17 cellular contexts compared by ENCODE assay signal in the genomic region with DNA sequence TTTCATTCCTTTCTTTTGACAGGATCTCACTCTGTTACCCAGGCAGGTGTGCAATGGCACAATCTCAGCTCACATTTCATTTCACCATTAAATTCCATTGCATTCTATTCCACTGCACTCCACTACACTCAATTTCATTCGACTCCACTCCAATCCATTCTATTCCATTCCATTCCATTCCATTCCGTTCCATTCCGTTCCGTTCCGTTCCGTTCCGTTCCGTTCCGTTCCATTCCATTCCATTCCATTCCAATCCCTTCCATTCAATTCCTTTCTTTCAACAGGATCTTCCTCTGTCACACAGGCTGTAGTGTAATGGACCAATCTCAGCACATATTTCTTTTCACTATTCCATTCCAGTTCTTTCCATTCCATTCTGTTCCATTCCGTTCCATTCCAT.
"Had no signal": no experiment of that assay in that cellular context is flagged by ENCODE, and none has a peak within 500 bp of the region (broad histone marks: within the 10 kb centered on the region; RNA-seq: fewer than 3 reads in every experiment).

No MANE protein-coding gene starts in this region.

- DNase-seq: activated CD4-positive, alpha-beta memory T cell treated with anti-CD3 and anti-CD28 coated beads, Interleukin-2, amount 10 ng/mL, durations not matched to agents 7 days and 5 days; activated CD4-positive, alpha-beta T cell treated with anti-CD3 and anti-CD28 coated beads for 48 hours; activated CD4-positive, CD25-positive, alpha-beta regulatory T cell; activated T-cell treated with anti-CD3 and anti-CD28 coated beads, Interleukin-2, amount 50 U/mL, for 4 hours; cerebellar nuclear complex; effector CD8-positive, alpha-beta T cell; esophagus squamous epithelium; nephron progenitor cell; nucleus accumbens; retina; stimulated activated CD4-positive, alpha-beta T cell treated with anti-CD3 and anti-CD28 coated beads, Interleukin-15, amount 100 ng/mL, for 24 hours; stimulated activated CD4-positive, alpha-beta T cell treated with anti-CD3 and anti-CD28 coated beads, Interleukin-4, amount 100 ng/mL, for 1 hour; stimulated activated naive CD8-positive, alpha-beta T cell treated with anti-CD3 and anti-CD28 coated beads, Interleukin-15, amount 100 ng/mL, for 72 hours; T1000; testis; upper lobe of left lung had no signal

- H3K4me3 ChIP-seq: esophagus squamous epithelium, skin epidermis, testis, upper lobe of left lung had no signal

- H3K27me3 ChIP-seq: esophagus squamous epithelium, testis, upper lobe of left lung had no signal

- H3K36me3 ChIP-seq: esophagus squamous epithelium, upper lobe of left lung had no signal

- H3K27ac ChIP-seq: esophagus squamous epithelium, skin epidermis, testis, upper lobe of left lung had no signal

- H3K9me3 ChIP-seq: esophagus squamous epithelium, testis, upper lobe of left lung had no signal

- H3K4me1 ChIP-seq: esophagus squamous epithelium, testis, upper lobe of left lung had no signal

- ATAC-seq: activated T-cell treated with anti-CD3 and anti-CD28 coated beads, Interleukin-2, amount 50 U/mL, for 4 hours; stimulated activated naive CD8-positive, alpha-beta T cell treated with anti-CD3 and anti-CD28 coated beads, Interleukin-15, amount 100 ng/mL, for 72 hours had no signal
